ENCODE assay signal across 15 cellular contexts in the genomic region with DNA sequence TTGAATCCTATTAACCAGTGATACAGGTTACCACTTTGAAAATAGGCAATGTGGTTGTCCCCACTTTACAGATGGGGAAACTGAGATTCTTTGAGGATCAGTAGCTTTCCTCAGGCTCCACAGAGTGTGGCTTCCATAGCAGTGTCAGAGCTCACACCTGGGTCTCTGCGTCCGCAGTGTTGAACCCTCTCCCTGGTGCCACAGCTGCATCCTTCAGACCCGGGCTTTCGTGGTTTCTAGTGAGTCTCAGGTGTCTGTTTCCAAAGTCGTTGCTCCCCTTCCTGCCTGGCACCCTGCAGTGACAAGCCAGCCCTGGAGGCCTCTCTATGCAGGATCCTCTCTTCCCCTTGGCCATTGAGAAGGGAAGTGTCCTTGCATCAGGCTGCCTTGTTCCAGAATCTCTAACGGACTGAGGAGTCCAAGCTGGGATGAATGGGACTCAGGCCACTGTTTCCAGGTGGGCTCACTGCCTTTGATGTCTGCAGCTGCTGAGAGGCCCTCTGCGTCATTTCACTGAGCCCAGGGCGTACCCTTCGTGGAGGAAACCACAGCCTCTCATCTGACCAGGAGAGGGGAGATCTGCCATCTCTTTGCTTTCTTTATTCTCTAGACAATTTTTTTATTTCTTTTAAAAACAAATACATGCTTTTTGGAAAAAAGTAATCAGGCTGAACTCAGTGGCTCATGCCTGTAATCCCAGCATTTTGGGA. TPM values are rescaled to one million over a fixed set of nuclear protein-coding genes. Genes with fewer than 3 reads are reported as not detected.
"Had no signal": no experiment of that assay in that cellular context is flagged by ENCODE, and none has a peak within 500 bp of the region (broad histone marks: within the 10 kb centered on the region; RNA-seq: fewer than 3 reads in every experiment).

No MANE protein-coding gene starts in this region.

- ATAC-seq: activated naive CD8-positive, alpha-beta T cell treated with anti-CD3 and anti-CD28 coated beads, Interleukin-2, amount 50 U/mL, for 24 hours; foreskin keratinocyte; left cardiac atrium; lower lobe of right lung; pancreas had no signal

- H3K27ac Mint-ChIP-seq: activated CD4-positive, alpha-beta T cell treated with anti-CD3 and anti-CD28 coated beads, Interleukin-2, amount 10 ng/mL, durations not matched to agents 7 days and 5 days; activated naive CD4-positive, alpha-beta T cell treated with anti-CD3 and anti-CD28 coated beads for 36 hours; activated naive CD8-positive, alpha-beta T cell treated with anti-CD3 and anti-CD28 coated beads, Interleukin-2, amount 50 U/mL, for 24 hours; activated T-helper 2 cell treated with anti-CD3 and anti-CD28 coated beads, Interferon-gamma antibody, Interleukin-2, Interleukin-4, amounts not matched to agents 10 μg/mL and 5 μg/mL and 100 μg/mL, durations not matched to agents 14 hours and 24 hours and 36 hours; neural progenitor cell had no signal

- DNase-seq: activated CD4-positive, alpha-beta T cell treated with anti-CD3 and anti-CD28 coated beads, Interleukin-2, amount 10 ng/mL, durations not matched to agents 7 days and 5 days; activated naive CD4-positive, alpha-beta T cell treated with anti-CD3 and anti-CD28 coated beads for 36 hours; activated naive CD8-positive, alpha-beta T cell treated with anti-CD3 and anti-CD28 coated beads, Interleukin-2, amount 50 U/mL, for 24 hours; cerebellar nuclear complex; effector CD8-positive, alpha-beta T cell; foreskin keratinocyte; left cardiac atrium; lower lobe of right lung; midbrain; stimulated activated CD4-positive, alpha-beta T cell treated with anti-CD3 and anti-CD28 coated beads, Interleukin-1b, Interleukin-23, amount 100 ng/mL, for 48 hours; transverse colon had no signal

- H3K27me3 ChIP-seq: breast epithelium, foreskin keratinocyte, neural progenitor cell, pancreas, transverse colon had no signal

- H3K9me3 ChIP-seq: breast epithelium, lower lobe of right lung, pancreas, transverse colon had no signal

- H3K27ac ChIP-seq: breast epithelium, foreskin keratinocyte, lower lobe of right lung, neural progenitor cell, pancreas, transverse colon had no signal

- H3K4me3 ChIP-seq: breast epithelium, lower lobe of right lung, neural progenitor cell, pancreas, transverse colon had no signal

- H3K36me3 Mint-ChIP-seq: neural progenitor cell had no signal

- H3K36me3 ChIP-seq: breast epithelium, lower lobe of right lung, neural progenitor cell, pancreas, transverse colon had no signal

- H3K4me3 Mint-ChIP-seq: activated CD4-positive, alpha-beta T cell treated with anti-CD3 and anti-CD28 coated beads, Interleukin-2, amount 10 ng/mL, durations not matched to agents 7 days and 5 days; activated naive CD4-positive, alpha-beta T cell treated with anti-CD3 and anti-CD28 coated beads for 36 hours; activated naive CD8-positive, alpha-beta T cell treated with anti-CD3 and anti-CD28 coated beads, Interleukin-2, amount 50 U/mL, for 24 hours; neural progenitor cell had no signal

- H3K27me3 Mint-ChIP-seq: activated CD4-positive, alpha-beta T cell treated with anti-CD3 and anti-CD28 coated beads, Interleukin-2, amount 10 ng/mL, durations not matched to agents 7 days and 5 days; activated naive CD8-positive, alpha-beta T cell treated with anti-CD3 and anti-CD28 coated beads, Interleukin-2, amount 50 U/mL, for 24 hours had no signal

- FAIRE-seq: pancreas had no signal

- H3K4me1 ChIP-seq: breast epithelium had no signal

RNA-seq across cellular contexts. Expression of a gene that starts 53.6 kb away (rescaled TPM):
- total RNA-seq: activated CD4-positive, alpha-beta T cell treated with anti-CD3 and anti-CD28 coated beads, Interleukin-2, amount 10 ng/mL, durations not matched to agents 7 days and 5 days; activated naive CD4-positive, alpha-beta T cell treated with anti-CD3 and anti-CD28 coated beads for 36 hours; activated T-helper 2 cell treated with anti-CD3 and anti-CD28 coated beads, Interferon-gamma antibody, Interleukin-2, Interleukin-4, amounts not matched to agents 10 μg/mL and 5 μg/mL and 100 μg/mL, durations not matched to agents 14 hours and 24 hours and 36 hours had no signal
